8 cellular contexts compared by ENCODE assay signal in genomic region chr5:27472000-27472763, GRCh38.
DNase-seq lines count a peak whose midpoint lies in the region; ATAC-seq and TF ChIP-seq lines count a peak whose summit lies in the region.

No MANE protein-coding gene starts in this region.

- WGBS in heart right ventricle, 2 donors = 80 to 82% methylated on average over 11 of the region's 11 CpGs
- WGBS in lower leg skin, 2 donors = 76 to 79% methylated on average over 11 of the region's 11 CpGs

- H3K36me3 ChIP-seq in left ventricle myocardium inferior = no peaks in the 10 kb centered on the region
- H3K36me3 ChIP-seq in heart right ventricle = no peaks in the 10 kb centered on the region

- H3K4me3 ChIP-seq in left ventricle myocardium inferior (peak overlapping the region; percentile 46), heart right ventricle (peak overlapping the region in 1 of 10 donors; percentile 13), fibroblast of the aortic adventitia (ENCODE audit: low read depth, low read length) (peak overlapping the region; percentile 6), lower leg skin (ENCODE audit: low read depth, poor library complexity, severe bottlenecking) (no peak overlapping the region)

- TF ChIP-seq POLR2A in lower leg skin (IDR thresholded peaks at IDR 0.05) = no peak

- DNase-seq in left ventricle myocardium inferior (no peak), heart right ventricle (no peak), NCI-H460 (ENCODE audit: extremely low read depth, low read depth) (peak; percentile 77), fibroblast of the aortic adventitia (ENCODE audit: low read depth) (peak; percentile 40), lower leg skin (ENCODE audit: low spot score in 2 of 2) (no peak), NOMO-1 (lab: John Stamatoyannopoulos, UW; ENCODE audit: unreplicated experiment in 2 of 2) (no peak)

- intact Hi-C loops in left ventricle myocardium inferior (cut with micrococcal nuclease) = no loop called here
- intact Hi-C loops in heart right ventricle (cut with DNase I) = no loop called here
- intact Hi-C loops in lower leg skin (cut with DNase I; ENCODE audit: low total_unique reads) = no loop called here

- H3K27me3 ChIP-seq in left ventricle myocardium inferior (ENCODE audit: low read depth) (no peaks in the 10 kb centered on the region), heart right ventricle (no peaks in the 10 kb centered on the region)

- H3K4me1 ChIP-seq in left ventricle myocardium inferior = no peaks in the 10 kb centered on the region
- no peaks in the 10 kb centered on the region for H3K4me1 ChIP-seq in heart right ventricle

- ATAC-seq in heart right ventricle (no peak), HG02623 (IDR thresholded peaks at IDR 0.05; ENCODE audit: unreplicated experiment) (peak; percentile 73), GM19328 (IDR thresholded peaks at IDR 0.05; ENCODE audit: unreplicated experiment) (no peak)

- TF ChIP-seq CTCF in left ventricle myocardium inferior (IDR thresholded peaks at IDR 0.05; ENCODE audit: borderline replicate concordance) (no peak), heart right ventricle (IDR thresholded peaks at IDR 0.05) (no peak), fibroblast of the aortic adventitia (IDR thresholded peaks at IDR 0.05; ENCODE audit: insufficient read depth, low read length) (no peak), lower leg skin (IDR thresholded peaks at IDR 0.05) (no peak)

- H3K9me3 ChIP-seq in left ventricle myocardium inferior (replicated peaks) = peaks cover 38% of the 10 kb centered on the region
- H3K9me3 ChIP-seq in heart right ventricle = peaks cover 0 to 57% (median 8%) of the 10 kb centered on the region in 11 donors

- no peak overlapping the region for H3K27ac ChIP-seq in left ventricle myocardium inferior (replicated peaks)
- H3K27ac ChIP-seq in heart right ventricle = no peak overlapping the region

Comparison
In these comparisons a context has a peak if more than half of its experiments do, and no peak if none do; other contexts are left out.
1. DNase-seq: peak in NCI-H460 (single experiment) and fibroblast of the aortic adventitia (single experiment); none in left ventricle myocardium inferior (single experiment), heart right ventricle (0 of 2), lower leg skin (0 of 2) and NOMO-1 (0 of 2).